17 cellular contexts compared by ENCODE assay signal in genomic region chr2:46032161-46032813, GRCh38.
A peak's percentile ranks its signal among the peaks of the same experiment; 100 is the strongest.
DNase-seq lines count a peak whose midpoint lies in the region; ATAC-seq and TF ChIP-seq lines count a peak whose summit lies in the region.
"Had no signal": no experiment of that assay in that cellular context is flagged by ENCODE, and none has a peak within 500 bp of the region (broad histone marks: within the 10 kb centered on the region; RNA-seq: fewer than 3 reads in every experiment).

No MANE protein-coding gene starts in this region.

- no peaks in the 10 kb centered on the region for H3K9me3 ChIP-seq in MG63

- H3K27me3 Mint-ChIP-seq in activated naive CD4-positive, alpha-beta T cell treated with anti-CD3 and anti-CD28 coated beads, Interleukin-2, amount 10 ng/mL, durations not matched to agents 7 days and 5 days = no peaks in the 10 kb centered on the region
- H3K27me3 Mint-ChIP-seq: activated naive CD4-positive, alpha-beta T cell treated with anti-CD3 and anti-CD28 coated beads, Interleukin-2, amount 50 U/mL, for 24 hours; brain; CD4-positive, CD25-positive, alpha-beta regulatory T cell; dendritic cell treated with granulocyte-macrophage colony-stimulating factor and Interleukin-4, amounts not matched to agents 40 ng/mL and 50 ng/mL, for 4 days had no signal

- peaks cover 50% of the 10 kb centered on the region for H3K4me1 Mint-ChIP-seq in stimulated activated effector memory CD8-positive, alpha-beta T cell treated with anti-CD3 and anti-CD28 coated beads, Interleukin-12 subunit alpha, Interleukin-12 subunit beta, amount 100 ng/mL, for 72 hours
- no peaks in the 10 kb centered on the region for H3K4me1 Mint-ChIP-seq in activated naive CD4-positive, alpha-beta T cell treated with anti-CD3 and anti-CD28 coated beads, Interleukin-2, amount 10 ng/mL, durations not matched to agents 7 days and 5 days
- H3K4me1 Mint-ChIP-seq: activated naive CD4-positive, alpha-beta T cell treated with anti-CD3 and anti-CD28 coated beads, Interleukin-2, amount 50 U/mL, for 24 hours; CD4-positive, CD25-positive, alpha-beta regulatory T cell had no signal

- DNase-seq in NCI-H82 (lab: John Stamatoyannopoulos, UW) (peak; percentile 24), NCI-H82 treated with DMSO at 0.1 percent for 48 hours (lab: John Stamatoyannopoulos, UW; ENCODE audit: unreplicated experiment) (no peak), MG63 (peak; percentile 86), fibroblast of peridontal ligament (ENCODE audit: extremely low read depth) (peak; percentile 67)
- no peak for DNase-seq in stimulated activated effector memory CD8-positive, alpha-beta T cell treated with anti-CD3 and anti-CD28 coated beads, Interleukin-12 subunit alpha, Interleukin-12 subunit beta, amount 100 ng/mL, for 72 hours (ENCODE audit: low spot score in 2 of 2)
- DNase-seq in activated naive CD4-positive, alpha-beta T cell treated with anti-CD3 and anti-CD28 coated beads, Interleukin-2, amount 10 ng/mL, durations not matched to agents 7 days and 5 days = no peak
- DNase-seq: DMS79, glutamatergic neuron, mesenchymal stem cell, NCI-H2029 treated with DMSO at 0.1 percent for 48 hours had no signal

- H3K36me3 Mint-ChIP-seq in stimulated activated effector memory CD8-positive, alpha-beta T cell treated with anti-CD3 and anti-CD28 coated beads, Interleukin-12 subunit alpha, Interleukin-12 subunit beta, amount 100 ng/mL, for 72 hours = peaks cover 15% of the 10 kb centered on the region
- H3K36me3 Mint-ChIP-seq in activated naive CD4-positive, alpha-beta T cell treated with anti-CD3 and anti-CD28 coated beads, Interleukin-2, amount 10 ng/mL, durations not matched to agents 7 days and 5 days = no peaks in the 10 kb centered on the region

- CTCF ChIA-PET in activated naive CD4-positive, alpha-beta T cell treated with anti-CD3 and anti-CD28 coated beads, Interleukin-2, amount 10 ng/mL, durations not matched to agents 7 days and 5 days (lab: Charles Lee) = interaction anchor here (0.7 kb wide), 1 partner anchor 428 kb away, joined by 3 read pairs; no protein-coding TSS in a partner anchor

- H3K36me3 ChIP-seq in MG63 = peaks cover 12% of the 10 kb centered on the region

- peak overlapping the region; percentile 92 for H3K27ac Mint-ChIP-seq in stimulated activated effector memory CD8-positive, alpha-beta T cell treated with anti-CD3 and anti-CD28 coated beads, Interleukin-12 subunit alpha, Interleukin-12 subunit beta, amount 100 ng/mL, for 72 hours
- no peak overlapping the region for H3K27ac Mint-ChIP-seq in activated naive CD4-positive, alpha-beta T cell treated with anti-CD3 and anti-CD28 coated beads, Interleukin-2, amount 10 ng/mL, durations not matched to agents 7 days and 5 days
- H3K27ac Mint-ChIP-seq: activated naive CD4-positive, alpha-beta T cell treated with anti-CD3 and anti-CD28 coated beads, Interleukin-2, amount 50 U/mL, for 24 hours; CD4-positive, CD25-positive, alpha-beta regulatory T cell; dendritic cell treated with granulocyte-macrophage colony-stimulating factor and Interleukin-4, amounts not matched to agents 40 ng/mL and 50 ng/mL, for 4 days had no signal

- 0 out of 2 replicates have a peak overlapping the region, but pooled peaks have one; percentile 1 for H3K4me3 ChIP-seq in MG63

- H3K9me3 Mint-ChIP-seq in stimulated activated effector memory CD8-positive, alpha-beta T cell treated with anti-CD3 and anti-CD28 coated beads, Interleukin-12 subunit alpha, Interleukin-12 subunit beta, amount 100 ng/mL, for 72 hours = no peaks in the 10 kb centered on the region
- H3K9me3 Mint-ChIP-seq in activated naive CD4-positive, alpha-beta T cell treated with anti-CD3 and anti-CD28 coated beads, Interleukin-2, amount 10 ng/mL, durations not matched to agents 7 days and 5 days = no peaks in the 10 kb centered on the region
- H3K9me3 Mint-ChIP-seq: activated naive CD4-positive, alpha-beta T cell treated with anti-CD3 and anti-CD28 coated beads, Interleukin-2, amount 50 U/mL, for 24 hours; brain; CD4-positive, CD25-positive, alpha-beta regulatory T cell; dendritic cell treated with granulocyte-macrophage colony-stimulating factor and Interleukin-4, amounts not matched to agents 40 ng/mL and 50 ng/mL, for 4 days had no signal

- no peak for ATAC-seq in stimulated activated effector memory CD8-positive, alpha-beta T cell treated with anti-CD3 and anti-CD28 coated beads, Interleukin-12 subunit alpha, Interleukin-12 subunit beta, amount 100 ng/mL, for 72 hours
- no peak for ATAC-seq in GM19397 (IDR thresholded peaks at IDR 0.05; ENCODE audit: unreplicated experiment)
- no peak for ATAC-seq in GM18505 (IDR thresholded peaks at IDR 0.05; ENCODE audit: unreplicated experiment)
- ATAC-seq: sciatic nerve had no signal

- TF ChIP-seq POLR2A in GM18505 (IDR thresholded peaks at IDR 0.05; ENCODE audit: borderline replicate concordance, extremely low read depth, insufficient read depth, insufficient read length) = no peak

- peak overlapping the region; percentile 57 for H3K4me3 Mint-ChIP-seq in stimulated activated effector memory CD8-positive, alpha-beta T cell treated with anti-CD3 and anti-CD28 coated beads, Interleukin-12 subunit alpha, Interleukin-12 subunit beta, amount 100 ng/mL, for 72 hours
- no peak overlapping the region for H3K4me3 Mint-ChIP-seq in activated naive CD4-positive, alpha-beta T cell treated with anti-CD3 and anti-CD28 coated beads, Interleukin-2, amount 10 ng/mL, durations not matched to agents 7 days and 5 days
- H3K4me3 Mint-ChIP-seq: activated naive CD4-positive, alpha-beta T cell treated with anti-CD3 and anti-CD28 coated beads, Interleukin-2, amount 50 U/mL, for 24 hours; brain; dendritic cell treated with granulocyte-macrophage colony-stimulating factor and Interleukin-4, amounts not matched to agents 40 ng/mL and 50 ng/mL, for 4 days had no signal

- no peaks in the 10 kb centered on the region for H3K27me3 ChIP-seq in MG63

Comparison
In these comparisons a context has a peak if more than half of its experiments do, and no peak if none do; other contexts are left out.
1. DNase-seq: peak in NCI-H82 (single experiment), MG63 (single experiment) and fibroblast of peridontal ligament (single experiment); none in NCI-H82 treated with DMSO at 0.1 percent for 48 hours (single experiment), stimulated activated effector memory CD8-positive, alpha-beta T cell treated with anti-CD3 and anti-CD28 coated beads, Interleukin-12 subunit alpha, Interleukin-12 subunit beta, amount 100 ng/mL, for 72 hours (0 of 2) and activated naive CD4-positive, alpha-beta T cell treated with anti-CD3 and anti-CD28 coated beads, Interleukin-2, amount 10 ng/mL, durations not matched to agents 7 days and 5 days (single experiment).